ENCODE assay signal across 8 cellular contexts in genomic region chr2:18286897-18287296, GRCh38.
"Had no signal": no experiment of that assay in that cellular context is flagged by ENCODE, and none has a peak within 500 bp of the region (broad histone marks: within the 10 kb centered on the region; RNA-seq: fewer than 3 reads in every experiment).

No MANE protein-coding gene starts in this region.

- H3K27ac ChIP-seq: GM23248, HL-60 had no signal

- H3K4me3 ChIP-seq: GM23248, HAP-1 had no signal

- H3K4me1 ChIP-seq: HAP-1 had no signal

- DNase-seq: GM23248, GOT3, H7, HFFc6 had no signal

- ATAC-seq: HCT116, HepG2 had no signal

- H3K36me3 ChIP-seq: HAP-1 had no signal

- H3K9me3 ChIP-seq: HAP-1 had no signal
